In the genomic region with DNA sequence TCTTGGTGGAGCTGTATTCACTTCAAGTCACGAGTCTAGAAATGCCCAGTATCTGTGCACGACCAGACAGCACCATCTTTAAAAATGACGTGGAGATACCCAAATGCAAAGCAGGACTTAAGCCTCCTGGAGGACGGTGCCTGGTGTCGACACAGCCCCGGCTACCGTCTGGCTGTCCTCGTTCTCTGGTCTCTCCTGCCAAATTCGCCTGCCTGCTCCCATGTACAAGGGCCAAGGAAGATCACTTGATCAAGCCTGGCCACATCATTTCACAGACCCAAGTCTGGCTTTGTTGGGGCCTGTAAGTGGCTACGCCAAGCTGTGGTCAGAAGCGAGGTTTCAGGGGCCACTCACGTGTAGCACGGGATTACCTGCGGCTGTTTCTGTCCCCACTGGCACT, we compare ENCODE assay signal across 26 cellular contexts. TPM values are rescaled to one million over a fixed set of nuclear protein-coding genes. Genes with fewer than 3 reads are reported as not detected.
DNase-seq lines count a peak whose midpoint lies in the region; TF ChIP-seq lines count a peak whose summit lies in the region.
"Had no signal": no experiment of that assay in that cellular context is flagged by ENCODE, and none has a peak within 500 bp of the region (broad histone marks: within the 10 kb centered on the region; RNA-seq: fewer than 3 reads in every experiment).

No MANE protein-coding gene starts in this region.

- H3K9me3 ChIP-seq in ectodermal cell (ENCODE audit: control insufficient read depth, low read length), result no peaks in the 10 kb centered on the region
- no peaks in the 10 kb centered on the region for H3K9me3 ChIP-seq in neural progenitor cell (ENCODE audit: low read depth)
- H3K9me3 ChIP-seq: heart left ventricle, Peyer's patch, SJSA1, spleen, suprapubic skin had no signal

- no peaks in the 10 kb centered on the region for H3K27me3 ChIP-seq in ectodermal cell (ENCODE audit: control insufficient read depth, insufficient read depth, low read length, poor library complexity, severe bottlenecking)
- no peaks in the 10 kb centered on the region for H3K27me3 ChIP-seq in neural progenitor cell
- H3K27me3 ChIP-seq: heart left ventricle, Peyer's patch, SJSA1, suprapubic skin had no signal

- 94% methylated on average over 14 of the region's 14 CpGs for WGBS in ectodermal cell, 2 experiments

- no peak overlapping the region for H3K9ac ChIP-seq in neural progenitor cell

- peaks cover 30% of the 10 kb centered on the region for H3K36me3 Mint-ChIP-seq in neural progenitor cell

- TF ChIP-seq CTCF in neural progenitor cell (IDR thresholded peaks at IDR 0.05), result no peak

- DNase-seq in DMS53 (lab: John Stamatoyannopoulos, UW), result peak; percentile 21
- no peak for DNase-seq in DMS53 treated with DMSO at 0.1 percent for 48 hours (lab: John Stamatoyannopoulos, UW; ENCODE audit: unreplicated experiment)
- peak; percentile 37 for DNase-seq in NAMALWA (ENCODE audit: low spot score)
- no peak for DNase-seq in neural progenitor cell (ENCODE audit: low spot score)
- DNase-seq in NCI-H2196 treated with DMSO at 0.1 percent for 48 hours (lab: John Stamatoyannopoulos, UW; ENCODE audit: unreplicated experiment), result no peak
- DNase-seq in SIG-M5 (lab: John Stamatoyannopoulos, UW), result no peak
- no peak for DNase-seq in activated CD8-positive, alpha-beta memory T cell treated with anti-CD3 and anti-CD28 coated beads, Interleukin-2, amount 50 U/mL, for 4 hours
- DNase-seq: activated CD4-positive, alpha-beta T cell treated with anti-CD3 and anti-CD28 coated beads for 4 hours; activated CD8-positive, alpha-beta memory T cell treated with anti-CD3 and anti-CD28 coated beads, Interleukin-2, amount 10 ng/mL, durations not matched to agents 7 days and 5 days; activated naive CD8-positive, alpha-beta T cell treated with anti-CD3 and anti-CD28 coated beads, Interleukin-2, amount 10 ng/mL, durations not matched to agents 7 days and 5 days; CD4-positive, CD25-positive, alpha-beta regulatory T cell; central memory CD4-positive, alpha-beta T cell; heart left ventricle; mesendoderm; naive B cell; NCI-H1417 treated with DMSO at 0.1 percent for 48 hours; NK-92 treated with Interleukin-12 subunit alpha and Interleukin-12 subunit beta, amount 100 ng/mL, for 24 hours; Peyer's patch; spleen; stimulated activated CD4-positive, alpha-beta T cell treated with anti-CD3 and anti-CD28 coated beads, Interleukin-2, amount 100 ng/mL, for 48 hours; T-helper 17 cell had no signal

- H3K79me2 ChIP-seq in neural progenitor cell (ENCODE audit: low read depth), result no peaks in the 10 kb centered on the region

- H3K27ac Mint-ChIP-seq in neural progenitor cell, result no peak overlapping the region
- H3K27ac Mint-ChIP-seq: activated CD8-positive, alpha-beta memory T cell treated with anti-CD3 and anti-CD28 coated beads, Interleukin-2, amount 10 ng/mL, durations not matched to agents 7 days and 5 days; activated naive CD8-positive, alpha-beta T cell treated with anti-CD3 and anti-CD28 coated beads, Interleukin-2, amount 10 ng/mL, durations not matched to agents 7 days and 5 days; CD4-positive, CD25-positive, alpha-beta regulatory T cell; T-helper 17 cell had no signal

- H3K4me3 ChIP-seq in ectodermal cell (ENCODE audit: insufficient read depth, low read depth, low read length), result no peak overlapping the region
- no peak overlapping the region for H3K4me3 ChIP-seq in neural progenitor cell
- H3K4me3 ChIP-seq: heart left ventricle, Peyer's patch, SJSA1, spleen, suprapubic skin had no signal

- peaks cover 12% of the 10 kb centered on the region for H3K4me1 Mint-ChIP-seq in neural progenitor cell

- H3K36me3 ChIP-seq in ectodermal cell (ENCODE audit: control insufficient read depth, insufficient read depth, low read length) (peaks cover 42% of the 10 kb centered on the region), neural progenitor cell (peaks cover 22% of the 10 kb centered on the region)

- no peak overlapping the region for H3K4me3 Mint-ChIP-seq in neural progenitor cell
- H3K4me3 Mint-ChIP-seq: activated CD8-positive, alpha-beta memory T cell treated with anti-CD3 and anti-CD28 coated beads, Interleukin-2, amount 10 ng/mL, durations not matched to agents 7 days and 5 days; activated naive CD8-positive, alpha-beta T cell treated with anti-CD3 and anti-CD28 coated beads, Interleukin-2, amount 10 ng/mL, durations not matched to agents 7 days and 5 days; stimulated activated memory B cell treated with anti-CD40 and anti-IgM and Interleukin-4, amounts not matched to agents 10 μg/mL and 1 μg/mL and 100 μg/mL, for 72 hours; T-helper 17 cell had no signal

- no peaks in the 10 kb centered on the region for H3K9me3 Mint-ChIP-seq in neural progenitor cell
- H3K9me3 Mint-ChIP-seq: activated naive CD8-positive, alpha-beta T cell treated with anti-CD3 and anti-CD28 coated beads, Interleukin-2, amount 10 ng/mL, durations not matched to agents 7 days and 5 days; CD4-positive, CD25-positive, alpha-beta regulatory T cell; naive B cell; stimulated activated memory B cell treated with anti-CD40 and anti-IgM and Interleukin-4, amounts not matched to agents 10 μg/mL and 1 μg/mL and 100 μg/mL, for 72 hours had no signal

- H4K20me1 ChIP-seq in neural progenitor cell (ENCODE audit: low read depth), result peaks cover 20% of the 10 kb centered on the region

- H3K4me1 ChIP-seq in ectodermal cell (ENCODE audit: control insufficient read depth, insufficient read depth, low read length), result peaks cover 11% of the 10 kb centered on the region
- no peaks in the 10 kb centered on the region for H3K4me1 ChIP-seq in neural progenitor cell

- no peaks in the 10 kb centered on the region for H3F3A ChIP-seq in neural progenitor cell (ENCODE audit: low read depth)

- H3K27ac ChIP-seq in ectodermal cell (ENCODE audit: insufficient read depth, low read depth, low read length, poor library complexity, severe bottlenecking) (peak overlapping the region; percentile 5), neural progenitor cell (peak overlapping the region; percentile 29)
- H3K27ac ChIP-seq: 22Rv1, heart left ventricle, Peyer's patch, SJSA1, spleen, suprapubic skin had no signal

- H2AFZ ChIP-seq in neural progenitor cell (replicated peaks), result no peak overlapping the region

- H3K4me2 ChIP-seq in neural progenitor cell, result no peak overlapping the region

- H3K27me3 Mint-ChIP-seq in neural progenitor cell (ENCODE audit: insufficient read depth, low read depth), result peaks cover 6% of the 10 kb centered on the region
- H3K27me3 Mint-ChIP-seq: activated CD8-positive, alpha-beta memory T cell treated with anti-CD3 and anti-CD28 coated beads, Interleukin-2, amount 10 ng/mL, durations not matched to agents 7 days and 5 days; activated naive CD8-positive, alpha-beta T cell treated with anti-CD3 and anti-CD28 coated beads, Interleukin-2, amount 10 ng/mL, durations not matched to agents 7 days and 5 days; CD4-positive, CD25-positive, alpha-beta regulatory T cell; naive B cell; stimulated activated memory B cell treated with anti-CD40 and anti-IgM and Interleukin-4, amounts not matched to agents 10 μg/mL and 1 μg/mL and 100 μg/mL, for 72 hours; T-helper 17 cell had no signal

RNA-seq across cellular contexts. Expression of gene ODC1, which starts 9.4 kb away (rescaled TPM):
- 332 TPM for polyA plus RNA-seq in ectodermal cell (2013, experiment 1 of 4)
- polyA plus RNA-seq in ectodermal cell (2013, experiment 2 of 4), result 309 TPM
- 238 TPM for polyA plus RNA-seq in ectodermal cell (2013, experiment 3 of 4)
- polyA plus RNA-seq in ectodermal cell (2013, experiment 4 of 4), result 239 TPM
- total RNA-seq in neural progenitor cell (ENCODE audit: low replicate concordance), result 348 and 437 TPM in 2 replicates

Comparison
In these comparisons a context has a peak if more than half of its experiments do, and no peak if none do; other contexts are left out.
1. DNase-seq: peak in DMS53 (single experiment) and NAMALWA (single experiment); none in DMS53 treated with DMSO at 0.1 percent for 48 hours (single experiment), neural progenitor cell (single experiment), NCI-H2196 treated with DMSO at 0.1 percent for 48 hours (single experiment), SIG-M5 (single experiment) and activated CD8-positive, alpha-beta memory T cell treated with anti-CD3 and anti-CD28 coated beads, Interleukin-2, amount 50 U/mL, for 4 hours (single experiment).